8 cellular contexts compared by ENCODE assay signal in the genomic region with DNA sequence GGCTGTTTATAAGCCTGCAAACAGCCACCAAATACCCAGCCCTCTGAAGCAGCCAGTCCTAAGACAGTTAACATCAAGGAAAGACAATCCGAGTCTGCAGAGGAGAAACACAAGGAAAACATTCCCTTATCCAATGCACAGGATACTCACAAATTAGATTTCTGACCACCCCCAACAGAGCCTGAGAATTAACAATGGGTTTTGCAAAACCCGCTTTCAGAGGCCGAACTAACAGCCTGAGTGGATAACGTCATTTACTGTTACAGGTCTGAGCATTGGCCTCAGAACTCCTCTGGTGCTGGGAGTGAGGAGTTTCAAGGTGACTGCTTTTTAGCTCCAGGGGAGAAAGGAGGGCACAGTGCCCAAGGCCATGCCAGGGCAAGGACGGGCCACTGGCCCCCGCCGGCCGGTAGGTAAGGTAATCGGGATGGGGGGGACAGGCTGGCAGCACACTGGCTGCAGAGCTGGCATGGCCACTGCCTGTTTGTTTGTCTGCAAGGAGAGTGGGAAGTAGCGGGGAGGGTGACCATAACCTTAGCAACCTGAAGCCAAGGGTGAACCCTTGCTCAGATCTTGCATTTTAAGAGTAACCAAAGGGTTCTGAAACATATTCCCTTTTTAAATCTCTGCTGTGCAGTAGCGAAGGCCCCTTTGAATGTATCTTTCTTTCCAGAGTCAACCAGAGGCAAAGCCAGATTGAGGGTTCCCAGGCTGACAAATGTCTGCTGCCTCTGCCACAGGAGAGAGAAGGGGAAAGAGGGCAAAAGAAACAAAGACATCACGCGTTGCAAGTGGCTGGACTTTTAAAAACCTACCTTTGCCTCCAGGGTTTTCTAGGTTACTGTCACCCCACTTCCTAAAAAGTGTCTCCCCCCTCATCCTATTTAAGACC. TPM values are rescaled to one million over a fixed set of nuclear protein-coding genes. Genes with fewer than 3 reads are reported as not detected.
DNase-seq lines count a peak whose midpoint lies in the region; ATAC-seq and TF ChIP-seq lines count a peak whose summit lies in the region.

No MANE protein-coding gene starts in this region.

- H3K9me3 ChIP-seq in DND-41 (ENCODE audit: insufficient read depth, low read length, severe bottlenecking) (no peaks in the 10 kb centered on the region), muscle layer of colon (ENCODE audit: low read length) (no peaks in the 10 kb centered on the region)

- H3K4me3 ChIP-seq in DND-41 (ENCODE audit: low read depth in 1 of 2, low read length in 2 of 2) (peak overlapping the region in 1 of 2 experiments; percentile 26; a peak in 2 of 4 replicates), dorsolateral prefrontal cortex (peak overlapping the region; percentile 13 to 64 (median 50)), muscle layer of colon (ENCODE audit: low read depth in 1 of 2, low read length in 2 of 2) (peak overlapping the region in 1 of 2 donors; percentile 20)

- H3K4me1 ChIP-seq in DND-41 (ENCODE audit: insufficient read depth, low read length) = peaks cover 85% of the 10 kb centered on the region
- peaks cover 97% of the 10 kb centered on the region for H3K4me1 ChIP-seq in muscle layer of colon (ENCODE audit: insufficient read depth, low read length)

- H3K9ac ChIP-seq in DND-41 (ENCODE audit: low read depth, low read length) = peak overlapping the region; percentile 14; the same call in 1 of the 2 replicates
- peak overlapping the region; percentile 56 for H3K9ac ChIP-seq in muscle layer of colon (ENCODE audit: low read length)

- no peak overlapping the region for H2AFZ ChIP-seq in DND-41 (ENCODE audit: low read depth, low read length)

- H4K20me1 ChIP-seq in DND-41 (ENCODE audit: insufficient read depth, low read length) = peaks cover 40% of the 10 kb centered on the region; the same call in 1 of the 2 replicates

- intact Hi-C loops in dorsolateral prefrontal cortex (cut with DNase I) = loop anchor here (2.0 to 10.0 kb wide), 2 partner anchors 16 to 78 kb away; no protein-coding TSS in a partner anchor

- no peak for TF ChIP-seq CTCF in DND-41 (IDR thresholded peaks at IDR 0.05; ENCODE audit: borderline replicate concordance, extremely low read depth, low read length, poor library complexity, severe bottlenecking)
- TF ChIP-seq CTCF in dorsolateral prefrontal cortex (IDR thresholded peaks at IDR 0.05 in 54 of 56, conservative IDR thresholded peaks at IDR 0.05 in 2 of 56; ENCODE audit: low read depth in 1 of 56, partially characterized antibody in 56 of 56) = peak in 1 of 56 donors; percentile 10

- no peaks in the 10 kb centered on the region for H3K27me3 ChIP-seq in DND-41 (ENCODE audit: insufficient read depth, low read length, poor library complexity)
- no peaks in the 10 kb centered on the region for H3K27me3 ChIP-seq in dorsolateral prefrontal cortex
- no peaks in the 10 kb centered on the region for H3K27me3 ChIP-seq in muscle layer of colon (ENCODE audit: control insufficient read depth in 1 of 2, insufficient read depth in 2 of 2, low read length in 2 of 2)

- H3K79me2 ChIP-seq in DND-41 (ENCODE audit: insufficient read depth, low read length) = peaks cover 97% of the 10 kb centered on the region

- H3K27ac ChIP-seq in DND-41 (ENCODE audit: low read length) (peak overlapping the region; percentile 10; the same call in 1 of the 2 replicates), dorsolateral prefrontal cortex (peak overlapping the region; percentile 98 to 100 (median 100)), muscle layer of colon (ENCODE audit: low read depth, low read length) (peak overlapping the region; percentile 94)

- H3K4me2 ChIP-seq in DND-41 (ENCODE audit: insufficient read depth, low read length) = peak overlapping the region; percentile 92

- ATAC-seq in DND-41 (ENCODE audit: insufficient read depth, low read depth) (no peak), HG02571 (IDR thresholded peaks at IDR 0.05; ENCODE audit: unreplicated experiment) (no peak), GM21447 (IDR thresholded peaks at IDR 0.05; ENCODE audit: unreplicated experiment) (no peak)

- H3K36me3 ChIP-seq in DND-41 (ENCODE audit: insufficient read depth, low read length) (peaks cover 32% of the 10 kb centered on the region), muscle layer of colon (ENCODE audit: insufficient read depth, low read length) (no peaks in the 10 kb centered on the region)

- no peak for DNase-seq in DND-41
- DNase-seq in NCI-H69 (lab: John Stamatoyannopoulos, UW) = peak; percentile 68
- DNase-seq in dorsolateral prefrontal cortex = peak in 3 of 10 donors; percentile 58 to 64 (median 62)
- DNase-seq in HCEC 1CT = no peak
- no peak for DNase-seq in iPS-NIHi11 (ENCODE audit: low spot score)

RNA-seq across cellular contexts. Expression of a gene that starts 3.9 kb away (rescaled TPM):
- 100 to 1,000 TPM in 82 of 120 experiments, 10 to 100 TPM in 38; 67.0 to 236 (median 109) TPM for total RNA-seq in dorsolateral prefrontal cortex

Comparison
In these comparisons a context has a peak if more than half of its experiments do, and no peak if none do; other contexts are left out.
1. H3K27ac ChIP-seq: peak in every context shown above with its lines; median percentile 100 in dorsolateral prefrontal cortex; 94 in muscle layer of colon; 10 in DND-41.